Comparison of ENCODE assay signal across 9 cellular contexts in the genomic region with DNA sequence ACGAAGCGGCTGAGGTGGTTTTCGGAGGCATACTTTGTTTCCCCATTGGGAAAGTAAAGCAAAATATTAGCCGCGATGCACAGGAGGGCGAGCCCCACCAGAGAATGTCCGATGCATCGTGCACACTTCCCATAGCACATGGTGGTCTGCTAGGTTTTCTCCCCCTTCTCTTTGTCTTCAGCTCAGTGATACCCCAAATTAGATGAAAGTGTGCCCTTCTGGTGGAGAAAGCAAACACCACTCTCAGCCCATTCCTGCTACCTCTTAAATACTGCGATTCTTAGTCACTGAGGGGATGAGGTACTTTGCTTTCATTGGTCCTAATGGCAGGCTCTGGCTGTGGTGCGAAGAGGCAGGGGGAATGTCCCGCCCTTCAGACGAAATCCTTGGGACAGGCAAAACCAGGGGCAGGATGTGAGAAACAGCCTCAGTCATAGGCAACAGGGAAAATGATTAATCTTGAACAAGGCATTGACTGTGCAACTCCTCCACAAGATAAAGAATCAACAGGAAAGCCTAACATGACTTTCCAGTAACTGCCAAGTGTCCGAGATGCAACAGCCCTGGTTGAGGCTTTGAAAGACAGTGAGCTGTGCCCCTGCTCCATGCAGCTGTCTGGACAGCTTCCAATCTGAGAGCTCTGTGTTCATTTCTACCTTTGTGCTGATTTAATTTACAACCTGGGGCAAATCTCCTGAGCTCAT. TPM values are rescaled to one million over a fixed set of nuclear protein-coding genes. Genes with fewer than 3 reads are reported as not detected.
DNase-seq lines count a peak whose midpoint lies in the region; TF ChIP-seq lines count a peak whose summit lies in the region.
"Had no signal": no experiment of that assay in that cellular context is flagged by ENCODE, and none has a peak within 500 bp of the region (broad histone marks: within the 10 kb centered on the region; RNA-seq: fewer than 3 reads in every experiment).

TSS of gene TM4SF1 (minus strand) at position 242 of the 704 bp plus-strand sequence. CDS start at position 140, 102 bp downstream.

- H3K27ac Mint-ChIP-seq in immature natural killer cell = no peak within 1 kb of the TSS

- H3K27me3 Mint-ChIP-seq in immature natural killer cell (ENCODE audit: low read depth in 3 of 3) = peaks cover 0 to 1% (median 0%) of the 10 kb centered on the region in 3 donors

- peaks cover 16% of the 10 kb centered on the region for H3K4me1 ChIP-seq in mesodermal cell (ENCODE audit: control insufficient read depth, insufficient read depth, low read length, poor library complexity, severe bottlenecking)

- H3K27me3 ChIP-seq in WERI-Rb-1 (ENCODE audit: insufficient read depth, low read depth, severe bottlenecking) = no peaks in the 10 kb centered on the region

- peak within 1 kb of the TSS; percentile 38 for H3K4me3 ChIP-seq in mesodermal cell (ENCODE audit: extremely low read depth, insufficient read depth, low read length, poor library complexity, severe bottlenecking)
- H3K4me3 ChIP-seq in WERI-Rb-1 (ENCODE audit: low read depth, low read length) = no peak within 1 kb of the TSS

- H3K4me3 Mint-ChIP-seq in immature natural killer cell = peak within 1 kb of the TSS in 2 of 5 donors; percentile 9 to 31
- H3K4me3 Mint-ChIP-seq: central memory CD8-positive, alpha-beta T cell had no signal

- H3K9me3 Mint-ChIP-seq in immature natural killer cell = no peaks in the 10 kb centered on the region
- H3K9me3 Mint-ChIP-seq: central memory CD8-positive, alpha-beta T cell had no signal

- peaks cover 0 to 9% of the 10 kb centered on the region in 2 donors for H3K4me1 Mint-ChIP-seq in immature natural killer cell
- H3K4me1 Mint-ChIP-seq: central memory CD8-positive, alpha-beta T cell had no signal

- DNase-seq in COLO829 (ENCODE audit: low spot score) (peak; percentile 77), NCI-H226 (peak; percentile 99), dermis microvascular lymphatic vessel endothelial cell (ENCODE audit: low read depth in 2 of 2) (peak; percentile 87 to 99), NCI-H2227 treated with DMSO at 0.1 percent for 48 hours (lab: John Stamatoyannopoulos, UW) (no peak), immature natural killer cell (no peak), WERI-Rb-1 (no peak)
- no peak for DNase-seq in activated CD4-positive, alpha-beta T cell treated with anti-CD3 and anti-CD28 coated beads, Interleukin-2, amount 50 U/mL, for 1 hour

- H3K9me3 ChIP-seq in mesodermal cell (ENCODE audit: control insufficient read depth, low read length) (no peaks in the 10 kb centered on the region), WERI-Rb-1 (ENCODE audit: severe bottlenecking) (peaks cover 2% of the 10 kb centered on the region)

- peaks cover 20% of the 10 kb centered on the region for H3K36me3 ChIP-seq in mesodermal cell (ENCODE audit: control insufficient read depth, insufficient read depth, low read length)
- no peaks in the 10 kb centered on the region for H3K36me3 ChIP-seq in WERI-Rb-1

- peak within 1 kb of the TSS; percentile 64 for H3K27ac ChIP-seq in mesodermal cell (ENCODE audit: low read depth, low read length, severe bottlenecking)
- H3K27ac ChIP-seq in WERI-Rb-1 = no peak within 1 kb of the TSS

- no peaks in the 10 kb centered on the region for H3K36me3 Mint-ChIP-seq in immature natural killer cell

- 82 to 93% methylated on average over 12 to 13 of the region's 13 CpGs for WGBS in mesodermal cell (ENCODE audit: insufficient coverage in 2 of 2), 2 experiments

- no peak for TF ChIP-seq CTCF in WERI-Rb-1 (IDR thresholded peaks at IDR 0.05; ENCODE audit: low read depth, low read length)

RNA-seq across cellular contexts. Expression of gene TM4SF1, which starts in this region (rescaled TPM):
- total RNA-seq in dermis microvascular lymphatic vessel endothelial cell = 1,046 and 1,242 TPM in 2 replicates
- 147 TPM for polyA plus RNA-seq in mesodermal cell (2013, experiment 1 of 2)
- polyA plus RNA-seq in mesodermal cell (2013, experiment 2 of 2) = 175 TPM
- polyA plus RNA-seq in immature natural killer cell = not detected

Comparison
In these comparisons a context has a peak if more than half of its experiments do, and no peak if none do; other contexts are left out.
1. DNase-seq: peak in COLO829 (single experiment), NCI-H226 (single experiment) and dermis microvascular lymphatic vessel endothelial cell (2 of 2); none in NCI-H2227 treated with DMSO at 0.1 percent for 48 hours (single experiment), activated CD4-positive, alpha-beta T cell treated with anti-CD3 and anti-CD28 coated beads, Interleukin-2, amount 50 U/mL, for 1 hour (single experiment), immature natural killer cell (0 of 3) and WERI-Rb-1 (single experiment).